Comparison of ENCODE assay signal across 20 cellular contexts in genomic region chr12:20420557-20420956, GRCh38. TPM values are rescaled to one million over a fixed set of nuclear protein-coding genes. Genes with fewer than 3 reads are reported as not detected.
"Had no signal": no experiment of that assay in that cellular context is flagged by ENCODE, and none has a peak within 500 bp of the region (broad histone marks: within the 10 kb centered on the region; RNA-seq: fewer than 3 reads in every experiment).

No MANE protein-coding gene starts in this region.

- H3K27ac Mint-ChIP-seq: activated CD4-positive, alpha-beta T cell treated with anti-CD3 and anti-CD28 coated beads, Interleukin-2, amount 10 ng/mL, durations not matched to agents 7 days and 5 days; activated naive CD8-positive, alpha-beta T cell; nephron progenitor cell; stimulated activated effector memory CD8-positive, alpha-beta T cell treated with anti-CD3 and anti-CD28 coated beads, Interleukin-12 subunit alpha, Interleukin-12 subunit beta, amount 100 ng/mL, for 72 hours had no signal

- H3K27ac ChIP-seq: brain microvascular endothelial cell, esophagus squamous epithelium, lower lobe of right lung, ovary, tibial artery had no signal

- H3K4me1 Mint-ChIP-seq: stimulated activated effector memory CD8-positive, alpha-beta T cell treated with anti-CD3 and anti-CD28 coated beads, Interleukin-12 subunit alpha, Interleukin-12 subunit beta, amount 100 ng/mL, for 72 hours had no signal

- H3K36me3 ChIP-seq: brain microvascular endothelial cell, esophagus squamous epithelium, lower lobe of right lung, ovary, tibial artery had no signal

- H3K9me3 Mint-ChIP-seq: activated CD4-positive, alpha-beta T cell treated with anti-CD3 and anti-CD28 coated beads, Interleukin-2, amount 10 ng/mL, durations not matched to agents 7 days and 5 days; nephron progenitor cell; stimulated activated effector memory CD8-positive, alpha-beta T cell treated with anti-CD3 and anti-CD28 coated beads, Interleukin-12 subunit alpha, Interleukin-12 subunit beta, amount 100 ng/mL, for 72 hours had no signal

- H3K9me3 ChIP-seq: esophagus squamous epithelium, lower lobe of right lung, ovary, tibial artery had no signal

- DNase-seq: activated CD4-positive, alpha-beta T cell treated with anti-CD3 and anti-CD28 coated beads, Interleukin-2, amount 10 ng/mL, durations not matched to agents 7 days and 5 days; activated CD4-positive, CD25-positive, alpha-beta regulatory T cell; activated effector memory CD4-positive, alpha-beta T cell treated with Interleukin-2 at 50 U/mL for 16 hours; activated T-cell treated with anti-CD3 and anti-CD28 coated beads, Interleukin-2, amount 50 U/mL, for 1 hour; brain microvascular endothelial cell; esophagus squamous epithelium; foreskin fibroblast; kidney; lower lobe of right lung; midbrain; nephron progenitor cell; ovary; retina; SHP77; tibial artery had no signal

- H3K36me3 Mint-ChIP-seq: activated naive CD8-positive, alpha-beta T cell; stimulated activated effector memory CD8-positive, alpha-beta T cell treated with anti-CD3 and anti-CD28 coated beads, Interleukin-12 subunit alpha, Interleukin-12 subunit beta, amount 100 ng/mL, for 72 hours had no signal

- H3K27me3 ChIP-seq: brain microvascular endothelial cell, esophagus squamous epithelium, ovary, tibial artery had no signal

- H3K4me3 ChIP-seq: esophagus squamous epithelium, lower lobe of right lung, ovary, tibial artery had no signal

- H3K4me3 Mint-ChIP-seq: activated CD4-positive, alpha-beta T cell treated with anti-CD3 and anti-CD28 coated beads, Interleukin-2, amount 10 ng/mL, durations not matched to agents 7 days and 5 days; activated naive CD8-positive, alpha-beta T cell; nephron progenitor cell; stimulated activated effector memory CD8-positive, alpha-beta T cell treated with anti-CD3 and anti-CD28 coated beads, Interleukin-12 subunit alpha, Interleukin-12 subunit beta, amount 100 ng/mL, for 72 hours had no signal

- ATAC-seq: lower lobe of right lung; SK-N-SH treated with all-trans-retinoic acid at 6 μM for 48 hours; stimulated activated effector memory CD8-positive, alpha-beta T cell treated with anti-CD3 and anti-CD28 coated beads, Interleukin-12 subunit alpha, Interleukin-12 subunit beta, amount 100 ng/mL, for 72 hours had no signal

- H3K27me3 Mint-ChIP-seq: activated CD4-positive, alpha-beta T cell treated with anti-CD3 and anti-CD28 coated beads, Interleukin-2, amount 10 ng/mL, durations not matched to agents 7 days and 5 days; activated naive CD8-positive, alpha-beta T cell had no signal

- H3K4me1 ChIP-seq: esophagus squamous epithelium, lower lobe of right lung had no signal

RNA-seq across cellular contexts. Expression of gene PDE3A, which starts 52.2 kb away (rescaled TPM):
- total RNA-seq: activated CD4-positive, alpha-beta T cell treated with anti-CD3 and anti-CD28 coated beads, Interleukin-2, amount 10 ng/mL, durations not matched to agents 7 days and 5 days; activated CD8-positive, alpha-beta memory T cell treated with anti-CD3 and anti-CD28 coated beads for 36 hours; T-helper 1 cell treated with Interleukin-12 subunit alpha and Interleukin-12 subunit beta and Interleukin-4 antibody, amounts not matched to agents 30 ng/mL and 1 ng/mL, for 36 hours had no signal
